Comparison of ENCODE assay signal across 1 cellular context in the genomic region with DNA sequence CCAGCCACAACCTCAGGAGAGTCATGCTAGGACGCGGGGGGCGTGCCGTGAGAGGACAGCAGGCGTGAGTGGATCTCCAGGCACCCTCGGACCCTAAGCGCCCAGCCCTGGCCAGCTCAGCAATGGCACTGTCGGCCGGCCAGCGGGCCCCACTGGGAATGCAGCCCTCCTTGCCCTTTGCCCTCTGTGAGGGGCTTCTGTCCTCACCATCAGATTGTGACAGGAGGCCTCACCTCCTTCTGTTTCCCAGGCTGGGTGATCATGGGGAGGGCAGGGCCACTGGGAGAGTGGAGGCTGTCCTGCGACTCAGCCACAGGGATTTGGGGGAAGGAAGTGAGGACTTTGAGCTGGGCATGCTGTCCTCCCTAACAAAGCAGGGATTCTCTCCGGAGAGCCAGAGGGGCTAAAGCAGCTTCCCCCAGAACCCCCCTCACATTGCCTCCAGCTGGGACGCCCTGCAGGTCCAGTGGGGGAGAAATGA.
TF ChIP-seq lines count a peak whose summit lies in the region.

No MANE protein-coding gene starts in this region.

TF ChIP-seq in HepG2, 621 proteins besides CTCF, POLR2A, EP300 and RAD21 (continued from another document):
- TF ChIP-seq DPF2 (CRISPR knock-in tag; IDR thresholded peaks at IDR 0.05; ENCODE audit: borderline replicate concordance, low read depth) (no peak), ZFP36L1 (CRISPR knock-in tag; IDR thresholded peaks at IDR 0.05) (no peak), KLF15 (CRISPR knock-in tag; IDR thresholded peaks at IDR 0.05; ENCODE audit: borderline replicate concordance) (no peak), EZH2 (conservative IDR thresholded peaks at IDR 0.05; ENCODE audit: low read depth, low read length) (no peak)
- TF ChIP-seq, protein P1, sequence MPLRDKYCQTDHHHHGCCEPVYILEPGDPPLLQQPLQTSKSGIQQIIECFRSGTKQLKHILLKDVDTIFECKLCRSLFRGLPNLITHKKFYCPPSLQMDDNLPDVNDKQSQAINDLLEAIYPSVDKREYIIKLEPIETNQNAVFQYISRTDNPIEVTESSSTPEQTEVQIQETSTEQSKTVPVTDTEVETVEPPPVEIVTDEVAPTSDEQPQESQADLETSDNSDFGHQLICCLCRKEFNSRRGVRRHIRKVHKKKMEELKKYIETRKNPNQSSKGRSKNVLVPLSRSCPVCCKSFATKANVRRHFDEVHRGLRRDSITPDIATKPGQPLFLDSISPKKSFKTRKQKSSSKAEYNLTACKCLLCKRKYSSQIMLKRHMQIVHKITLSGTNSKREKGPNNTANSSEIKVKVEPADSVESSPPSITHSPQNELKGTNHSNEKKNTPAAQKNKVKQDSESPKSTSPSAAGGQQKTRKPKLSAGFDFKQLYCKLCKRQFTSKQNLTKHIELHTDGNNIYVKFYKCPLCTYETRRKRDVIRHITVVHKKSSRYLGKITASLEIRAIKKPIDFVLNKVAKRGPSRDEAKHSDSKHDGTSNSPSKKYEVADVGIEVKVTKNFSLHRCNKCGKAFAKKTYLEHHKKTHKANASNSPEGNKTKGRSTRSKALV (CRISPR knock-in tag; IDR thresholded peaks at IDR 0.05), result no peak
TF ChIP-seq in HepG2: peak in this region for 28.
